1 cellular context compared by ENCODE assay signal in genomic region chr1:167524651-167525050, GRCh38.
A peak's percentile ranks its signal among the peaks of the same experiment; 100 is the strongest.
TF ChIP-seq lines count a peak whose summit lies in the region.

No MANE protein-coding gene starts in this region.

TF ChIP-seq in K562, 482 proteins besides CTCF, POLR2A, EP300 and RAD21 (continued from another document and continues in another):
- TF ChIP-seq CHD4 (IDR thresholded peaks at IDR 0.05; ENCODE audit: insufficient read depth, insufficient replicate concordance, low read depth, low read length, poor library complexity, severe bottlenecking) (no peak), CREM (IDR thresholded peaks at IDR 0.05; ENCODE audit: low read depth) (no peak), E2F6 (IDR thresholded peaks at IDR 0.05; ENCODE audit: borderline replicate concordance in 1 of 2, extremely low read depth in 1 of 2, insufficient read depth in 1 of 2, insufficient read length in 1 of 2, low read depth in 1 of 2, low read length in 1 of 2, poor library complexity in 1 of 2, severe bottlenecking in 1 of 2) (peak in 1 of 2 experiments; percentile 47), USF2 (CRISPR knock-in tag; IDR thresholded peaks at IDR 0.05) (peak; percentile 56), CBFA2T2 (conservative IDR thresholded peaks at IDR 0.05) (peak; percentile 55), ZNF384 (IDR thresholded peaks at IDR 0.05; ENCODE audit: low read depth, low read length) (no peak), ERF (CRISPR knock-in tag; IDR thresholded peaks at IDR 0.05) (no peak), MAZ (CRISPR knock-in tag; conservative IDR thresholded peaks at IDR 0.05 in 1 of 2, IDR thresholded peaks at IDR 0.05 in 1 of 2) (no peak), KDM4B (IDR thresholded peaks at IDR 0.05; ENCODE audit: borderline replicate concordance in 2 of 2, low read depth in 1 of 2) (no peak), TBP (optimal IDR thresholded peaks at IDR 0.05; ENCODE audit: low read depth, low read length) (no peak), GTF3C2 (IDR thresholded peaks at IDR 0.05; ENCODE audit: borderline replicate concordance, extremely low read depth, insufficient read length) (no peak), PBX2 (CRISPR knock-in tag; IDR thresholded peaks at IDR 0.05; ENCODE audit: low read depth) (no peak), PBX2 (tag; conservative IDR thresholded peaks at IDR 0.05; ENCODE audit: low read depth) (no peak), RBM39 (optimal IDR thresholded peaks at IDR 0.05; ENCODE audit: low read depth, low read length) (no peak), ZNF395 (CRISPR knock-in tag; IDR thresholded peaks at IDR 0.05) (no peak), ZMIZ1 (IDR thresholded peaks at IDR 0.05; ENCODE audit: low read depth in 2 of 2, low read length in 2 of 2) (no peak), USF1 (CRISPR knock-in tag; IDR thresholded peaks at IDR 0.05) (peak; percentile 74), ARID4B (CRISPR knock-in tag; IDR thresholded peaks at IDR 0.05) (no peak; the same call in 1 of the 2 replicates), ZNF609 (CRISPR knock-in tag; IDR thresholded peaks at IDR 0.05; ENCODE audit: borderline replicate concordance) (no peak), ZBTB8A (IDR thresholded peaks at IDR 0.05; ENCODE audit: partially characterized antibody) (no peak), ZNF184 (CRISPR knock-in tag; IDR thresholded peaks at IDR 0.05) (no peak), ZKSCAN1 (IDR thresholded peaks at IDR 0.05; ENCODE audit: low read depth, low read length) (no peak), MYNN (IDR thresholded peaks at IDR 0.05) (no peak), MYNN (CRISPR knock-in tag; IDR thresholded peaks at IDR 0.05) (no peak), ZBTB43 (CRISPR knock-in tag; IDR thresholded peaks at IDR 0.05) (no peak), ZNF140 (CRISPR knock-in tag; IDR thresholded peaks at IDR 0.05) (no peak), ZNF57 (CRISPR knock-in tag; IDR thresholded peaks at IDR 0.05) (no peak), FOXP1 (CRISPR knock-in tag; IDR thresholded peaks at IDR 0.05) (no peak), KHSRP (IDR thresholded peaks at IDR 0.05) (no peak), SMAD3 (CRISPR knock-in tag; conservative IDR thresholded peaks at IDR 0.05) (0 out of 2 replicates have a peak, but pooled peaks have one; percentile 12)
